Comparison of ENCODE assay signal across 1 cellular context in genomic region chr20:19802492-19803158, GRCh38.
TF ChIP-seq lines count a peak whose summit lies in the region.

No MANE protein-coding gene starts in this region.

TF ChIP-seq in IMR-90, 13 proteins besides CTCF, POLR2A, EP300 and RAD21 (continued from another document):
- no peak for TF ChIP-seq CHD1 (IDR thresholded peaks at IDR 0.05; ENCODE audit: low read depth, low read length)
- no peak for TF ChIP-seq FOS (IDR thresholded peaks at IDR 0.05; ENCODE audit: low read depth, low read length)
- TF ChIP-seq NFE2L2 (IDR thresholded peaks at IDR 0.05; ENCODE audit: low read depth, low read length), result no peak
- no peak for TF ChIP-seq SMC3 (IDR thresholded peaks at IDR 0.05; ENCODE audit: low read depth, low read length)
- no peak for TF ChIP-seq RCOR1 (IDR thresholded peaks at IDR 0.05; ENCODE audit: insufficient replicate concordance, low read length)
- no peak for TF ChIP-seq USF2 (IDR thresholded peaks at IDR 0.05; ENCODE audit: low read depth, low read length)
- no peak for TF ChIP-seq MXI1 (IDR thresholded peaks at IDR 0.05; ENCODE audit: borderline replicate concordance, low read depth, low read length)
TF ChIP-seq in IMR-90: peak in this region for 0.
